Comparison of ENCODE assay signal across 8 cellular contexts in the genomic region with DNA sequence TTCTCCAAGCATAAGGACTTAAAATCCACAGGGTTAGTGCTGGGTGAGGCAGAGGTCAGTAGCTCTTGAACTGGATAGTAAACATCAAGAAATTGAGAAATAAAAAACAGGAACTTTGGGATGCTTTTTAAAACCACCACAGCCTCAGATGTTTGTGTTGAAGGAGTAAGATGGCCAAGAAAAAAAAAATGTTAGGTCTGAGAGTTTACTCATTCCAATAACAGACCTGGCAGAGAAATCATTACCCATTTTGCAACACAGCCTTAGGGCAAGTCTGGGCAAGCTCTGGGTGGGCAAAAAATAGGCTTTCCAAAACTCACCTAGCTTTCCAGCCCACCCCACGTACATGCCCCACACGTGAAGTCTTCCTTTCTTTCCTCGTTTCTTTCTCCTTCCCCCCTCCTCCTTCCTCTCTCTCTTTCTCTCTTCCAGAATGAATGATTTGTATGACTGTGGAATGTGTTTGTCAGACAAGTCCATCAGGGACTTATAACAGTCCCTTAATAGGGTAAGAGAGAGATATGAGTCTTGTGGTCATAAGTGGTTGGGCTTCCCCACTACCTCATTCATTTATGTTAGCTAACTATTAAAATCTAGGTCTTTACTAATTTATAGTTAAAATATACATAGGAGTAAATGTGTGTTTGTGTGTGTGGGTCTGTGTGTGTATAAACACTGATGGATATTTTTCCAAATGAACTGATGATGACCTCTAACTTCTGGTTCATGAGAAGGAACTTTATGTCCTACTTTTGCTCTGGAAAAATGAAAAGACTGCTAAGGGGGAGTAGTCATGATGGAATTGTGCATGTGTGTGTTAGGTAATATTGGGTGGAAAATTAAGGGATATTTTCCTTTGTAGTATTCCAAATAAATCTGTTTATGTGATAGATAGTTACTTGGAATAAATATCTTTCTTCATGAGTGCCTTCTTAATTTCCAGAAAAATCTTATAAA. TPM values are rescaled to one million over a fixed set of nuclear protein-coding genes. Genes with fewer than 3 reads are reported as not detected.
A peak's percentile ranks its signal among the peaks of the same experiment; 100 is the strongest.
DNase-seq lines count a peak whose midpoint lies in the region; ATAC-seq and TF ChIP-seq lines count a peak whose summit lies in the region.

No MANE protein-coding gene starts in this region.

- peaks cover 0 to 4% (median 0%) of the 10 kb centered on the region in 9 donors for H3K9me3 Mint-ChIP-seq in naive thymus-derived CD8-positive, alpha-beta T cell
- H3K9me3 Mint-ChIP-seq in stimulated activated naive CD8-positive, alpha-beta T cell treated with anti-CD3 and anti-CD28 coated beads, Interleukin-15, amount 100 ng/mL, for 72 hours: no peaks in the 10 kb centered on the region

- ATAC-seq in GM19372 (IDR thresholded peaks at IDR 0.05; ENCODE audit: low read depth, unreplicated experiment): peak; percentile 51
- peak; percentile 59 for ATAC-seq in HG03280 (IDR thresholded peaks at IDR 0.05; ENCODE audit: unreplicated experiment)
- ATAC-seq in naive thymus-derived CD8-positive, alpha-beta T cell: no peak
- ATAC-seq in stimulated activated naive CD8-positive, alpha-beta T cell treated with anti-CD3 and anti-CD28 coated beads, Interleukin-15, amount 100 ng/mL, for 72 hours: no peak

- H3K9me3 ChIP-seq in suprapubic skin: no peaks in the 10 kb centered on the region

- peaks cover 0 to 2% (median 0%) of the 10 kb centered on the region in 4 donors for H3K4me1 Mint-ChIP-seq in naive thymus-derived CD8-positive, alpha-beta T cell
- H3K4me1 Mint-ChIP-seq in stimulated activated naive CD8-positive, alpha-beta T cell treated with anti-CD3 and anti-CD28 coated beads, Interleukin-15, amount 100 ng/mL, for 72 hours: no peaks in the 10 kb centered on the region

- no peaks in the 10 kb centered on the region for H3K36me3 ChIP-seq in suprapubic skin

- no peak for TF ChIP-seq CTCF in suprapubic skin (IDR thresholded peaks at IDR 0.05)

- H3K4me3 Mint-ChIP-seq in naive thymus-derived CD8-positive, alpha-beta T cell: no peak overlapping the region
- no peak overlapping the region for H3K4me3 Mint-ChIP-seq in stimulated activated naive CD8-positive, alpha-beta T cell treated with anti-CD3 and anti-CD28 coated beads, Interleukin-15, amount 100 ng/mL, for 72 hours

- H3K4me1 ChIP-seq in suprapubic skin: peaks cover 19% of the 10 kb centered on the region

- no peak for TF ChIP-seq EP300 in suprapubic skin (IDR thresholded peaks at IDR 0.05)

- H3K27me3 Mint-ChIP-seq in naive thymus-derived CD8-positive, alpha-beta T cell: no peaks in the 10 kb centered on the region
- no peaks in the 10 kb centered on the region for H3K27me3 Mint-ChIP-seq in stimulated activated naive CD8-positive, alpha-beta T cell treated with anti-CD3 and anti-CD28 coated beads, Interleukin-15, amount 100 ng/mL, for 72 hours

- H3K36me3 Mint-ChIP-seq in naive thymus-derived CD8-positive, alpha-beta T cell: peaks cover 0 to 3% (median 0%) of the 10 kb centered on the region in 3 donors

- peak; percentile 94 for DNase-seq in fibroblast of peridontal ligament (ENCODE audit: extremely low read depth)
- no peak for DNase-seq in suprapubic skin (ENCODE audit: low spot score in 2 of 2)
- DNase-seq in naive thymus-derived CD8-positive, alpha-beta T cell: no peak
- DNase-seq in activated CD4-positive, alpha-beta T cell treated with anti-CD3 and anti-CD28 coated beads, Interleukin-2, amount 50 U/mL, for 4 hours: no peak
- no peak for DNase-seq in KG1 (lab: John Stamatoyannopoulos, UW)
- DNase-seq in stimulated activated naive CD8-positive, alpha-beta T cell treated with anti-CD3 and anti-CD28 coated beads, Interleukin-15, amount 100 ng/mL, for 72 hours: no peak

- H3K27ac ChIP-seq in suprapubic skin: peak overlapping the region; percentile 66

- WGBS in suprapubic skin: 36% methylated on average over 3 of the region's 3 CpGs

- H3K27ac Mint-ChIP-seq in naive thymus-derived CD8-positive, alpha-beta T cell: no peak overlapping the region
- H3K27ac Mint-ChIP-seq in stimulated activated naive CD8-positive, alpha-beta T cell treated with anti-CD3 and anti-CD28 coated beads, Interleukin-15, amount 100 ng/mL, for 72 hours: peak overlapping the region in 1 of 2 donors; percentile 89

- no peak overlapping the region for H3K4me3 ChIP-seq in suprapubic skin

- H3K27me3 ChIP-seq in suprapubic skin: no peaks in the 10 kb centered on the region

- POLR2A ChIA-PET in naive thymus-derived CD8-positive, alpha-beta T cell (lab: Charles Lee): no interaction called here

- TF ChIP-seq POLR2A in suprapubic skin (IDR thresholded peaks at IDR 0.05): no peak

RNA-seq across cellular contexts. Expression of a gene that starts 18.0 kb away (rescaled TPM):
- 10 to 100 TPM; 36.0 to 40.0 (median 37.2) TPM for total RNA-seq in suprapubic skin
- 1 to 10 TPM; 6.4 to 9.3 TPM for total RNA-seq in naive thymus-derived CD8-positive, alpha-beta T cell
- 1 to 10 TPM; 3.9 to 4.9 (median 4.0) TPM for polyA plus RNA-seq in naive thymus-derived CD8-positive, alpha-beta T cell

Comparison
In these comparisons a context has a peak if more than half of its experiments do, and no peak if none do; other contexts are left out.
1. ATAC-seq: peak in GM19372 (single experiment) and HG03280 (single experiment); none in naive thymus-derived CD8-positive, alpha-beta T cell (0 of 2) and stimulated activated naive CD8-positive, alpha-beta T cell treated with anti-CD3 and anti-CD28 coated beads, Interleukin-15, amount 100 ng/mL, for 72 hours (single experiment).